8 cellular contexts compared by ENCODE assay signal in genomic region chr7:149125189-149125863, GRCh38. TPM values are rescaled to one million over a fixed set of nuclear protein-coding genes. Genes with fewer than 3 reads are reported as not detected.
DNase-seq lines count a peak whose midpoint lies in the region; ATAC-seq and TF ChIP-seq lines count a peak whose summit lies in the region.

No MANE protein-coding gene starts in this region.

- H3K4me1 ChIP-seq in SJCRH30: peaks cover 9% of the 10 kb centered on the region
- H3K4me1 ChIP-seq in esophagus squamous epithelium: peaks cover 6 to 28% (median 15%) of the 10 kb centered on the region in 3 donors
- peaks cover 7% of the 10 kb centered on the region for H3K4me1 ChIP-seq in parathyroid adenoma

- H3K9ac ChIP-seq in parathyroid adenoma: peak overlapping the region; percentile 51

- H3K27ac Mint-ChIP-seq in activated T-cell treated with anti-CD3 and anti-CD28 coated beads, Interleukin-2, amount 50 U/mL, for 72 hours: peak overlapping the region; percentile 95

- H3K4me1 Mint-ChIP-seq in activated T-cell treated with anti-CD3 and anti-CD28 coated beads, Interleukin-2, amount 50 U/mL, for 72 hours (ENCODE audit: low read depth): peaks cover 26% of the 10 kb centered on the region

- peaks cover 6 to 15% of the 10 kb centered on the region in 2 donors for H3K36me3 Mint-ChIP-seq in activated T-cell treated with anti-CD3 and anti-CD28 coated beads, Interleukin-2, amount 50 U/mL, for 72 hours (ENCODE audit: insufficient read depth in 2 of 2)

- peak overlapping the region; percentile 90 for H3K4me2 ChIP-seq in parathyroid adenoma (ENCODE audit: low read length)

- ATAC-seq in activated T-cell treated with anti-CD3 and anti-CD28 coated beads, Interleukin-2, amount 50 U/mL, for 72 hours (replicated peaks in 1 of 2): no peak

- 2 to 12% methylated on average over 10 to 17 of the region's 21 CpGs for WGBS in esophagus squamous epithelium, 2 donors

- H3K4me3 Mint-ChIP-seq in activated T-cell treated with anti-CD3 and anti-CD28 coated beads, Interleukin-2, amount 50 U/mL, for 72 hours: peak overlapping the region; percentile 94 to 100

- TF ChIP-seq CTCF in esophagus squamous epithelium (IDR thresholded peaks at IDR 0.05): no peak
- no peak for TF ChIP-seq CTCF in parathyroid adenoma (IDR thresholded peaks at IDR 0.05)

- H3K36me3 ChIP-seq in SJCRH30 (peaks cover 2% of the 10 kb centered on the region), esophagus squamous epithelium (peaks cover 0 to 15% (median 0%) of the 10 kb centered on the region in 3 donors), parathyroid adenoma (ENCODE audit: control insufficient read depth, insufficient read depth, low read length) (no peaks in the 10 kb centered on the region)

- H3K27me3 Mint-ChIP-seq in activated T-cell treated with anti-CD3 and anti-CD28 coated beads, Interleukin-2, amount 50 U/mL, for 72 hours (ENCODE audit: low read depth): no peaks in the 10 kb centered on the region

- no peaks in the 10 kb centered on the region for H3K27me3 ChIP-seq in SJCRH30
- H3K27me3 ChIP-seq in esophagus squamous epithelium: no peaks in the 10 kb centered on the region
- no peaks in the 10 kb centered on the region for H3K27me3 ChIP-seq in parathyroid adenoma (ENCODE audit: control insufficient read depth, insufficient read depth, low read length)

- H3K9me3 Mint-ChIP-seq in activated T-cell treated with anti-CD3 and anti-CD28 coated beads, Interleukin-2, amount 50 U/mL, for 72 hours: no peaks in the 10 kb centered on the region

- no peak for TF ChIP-seq POLR2A in esophagus squamous epithelium (IDR thresholded peaks at IDR 0.05)

- intact Hi-C loops in esophagus squamous epithelium (cut with DNase I): no loop called here

- no peak for DNase-seq in activated T-cell treated with anti-CD3 and anti-CD28 coated beads, Interleukin-2, amount 50 U/mL, for 72 hours
- no peak for DNase-seq in activated T-cell treated with anti-CD3 and anti-CD28 coated beads, Interleukin-2, amount 50 U/mL, for 1 hour
- peak in 1 of 2 experiments; percentile 42 for DNase-seq in SJCRH30
- no peak for DNase-seq in esophagus squamous epithelium (lab: John Stamatoyannopoulos, UW)
- no peak for DNase-seq in NCI-H128 (lab: John Stamatoyannopoulos, UW; ENCODE audit: unreplicated experiment)
- no peak for DNase-seq in activated CD4-positive, CD25-positive, alpha-beta regulatory T cell (lab: John Stamatoyannopoulos, UW)
- DNase-seq in germinal center (ENCODE audit: low spot score): no peak

- no peaks in the 10 kb centered on the region for H3K79me2 ChIP-seq in parathyroid adenoma

- H3K27ac ChIP-seq in SJCRH30: peak overlapping the region; percentile 55
- peak overlapping the region; percentile 91 to 98 (median 96) for H3K27ac ChIP-seq in esophagus squamous epithelium
- peak overlapping the region; percentile 96 for H3K27ac ChIP-seq in parathyroid adenoma

- H2AFZ ChIP-seq in parathyroid adenoma: peak overlapping the region; percentile 100

- H3K9me3 ChIP-seq in SJCRH30 (replicated peaks): peaks cover 2% of the 10 kb centered on the region
- peaks cover 0 to 4% (median 0%) of the 10 kb centered on the region in 3 donors for H3K9me3 ChIP-seq in esophagus squamous epithelium
- no peaks in the 10 kb centered on the region for H3K9me3 ChIP-seq in parathyroid adenoma (ENCODE audit: control insufficient read depth, low read length)

- H3K4me3 ChIP-seq in SJCRH30 (peak overlapping the region; percentile 85), esophagus squamous epithelium (peak overlapping the region; percentile 73 to 98 (median 80)), parathyroid adenoma (ENCODE audit: low read depth, low read length) (peak overlapping the region; percentile 93)

RNA-seq across cellular contexts. Expression of gene ZNF425, which starts 0.8 kb away (rescaled TPM):
- 1 to 10 TPM; 2.8 to 3.6 TPM for total RNA-seq in activated T-cell treated with anti-CD3 and anti-CD28 coated beads, Interleukin-2, amount 50 U/mL, for 72 hours
- 0.57 and 0.89 TPM in 2 replicates for total RNA-seq in SJCRH30 (2014; rRNA removed; shearing (Covaris generic))
- 1 to 10 TPM; 1.8 to 4.8 (median 3.7) TPM for total RNA-seq in esophagus squamous epithelium

RNA-seq across cellular contexts. Expression of gene ZNF398, which starts 21.9 kb away (rescaled TPM):
- 10 to 100 TPM; 15.0 to 18.9 TPM for total RNA-seq in activated T-cell treated with anti-CD3 and anti-CD28 coated beads, Interleukin-2, amount 50 U/mL, for 72 hours
- total RNA-seq in SJCRH30 (2014; rRNA removed; shearing (Covaris generic)): 16.4 and 18.5 TPM in 2 replicates
- 10 to 100 TPM in 3 of 4 donors, 1 to 10 TPM in 1; 8.9 to 20.8 (median 12.6) TPM for total RNA-seq in esophagus squamous epithelium

RNA-seq across cellular contexts. Expression of gene ZNF786, which starts 34.8 kb away (rescaled TPM):
- total RNA-seq in activated T-cell treated with anti-CD3 and anti-CD28 coated beads, Interleukin-2, amount 50 U/mL, for 72 hours: 1 to 10 TPM; 5.6 to 7.3 TPM
- total RNA-seq in SJCRH30 (2014; rRNA removed; shearing (Covaris generic)): 4.0 and 5.2 TPM in 2 replicates
- total RNA-seq in esophagus squamous epithelium: 10 to 100 TPM in 1 of 4 donors, 1 to 10 TPM in 3; 3.5 to 11.4 (median 6.1) TPM
